In the genomic region with DNA sequence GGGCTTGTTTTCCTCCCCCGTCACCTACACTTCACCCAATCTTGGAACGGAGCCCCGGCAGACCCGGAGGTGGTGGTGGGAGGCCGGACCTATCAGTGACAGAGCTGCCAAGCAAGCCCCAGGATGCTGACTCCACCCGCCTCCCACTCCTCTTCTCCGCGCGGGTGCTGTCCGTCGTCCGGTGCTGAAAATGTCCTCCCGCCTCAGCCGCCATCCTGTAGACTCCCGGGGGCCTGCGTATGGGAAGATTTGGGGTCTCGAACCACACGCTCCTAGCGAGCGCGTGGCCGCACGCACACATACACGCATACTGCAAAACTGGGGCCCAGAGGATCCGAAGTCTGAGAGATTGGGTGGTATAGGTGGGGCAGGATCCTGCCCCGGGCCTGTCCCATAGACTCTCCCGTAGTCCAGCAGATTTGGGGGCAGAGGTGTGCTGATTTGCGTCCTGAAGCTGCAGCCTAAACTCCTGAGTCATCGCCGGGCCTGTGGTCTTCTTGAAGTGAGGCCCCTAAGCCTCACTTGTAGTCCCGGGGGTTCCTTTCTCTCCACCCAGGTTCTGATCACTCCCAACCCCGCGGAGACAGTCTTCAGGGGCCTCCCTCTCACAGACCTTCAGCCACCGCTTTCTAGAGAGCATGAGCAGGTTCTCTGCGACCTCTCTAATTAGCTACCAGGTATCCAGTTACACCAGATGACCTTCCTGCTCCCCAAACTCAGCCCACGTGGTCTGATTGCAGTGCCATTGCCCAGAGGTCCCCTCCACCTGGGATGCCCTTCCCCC, we compare ENCODE assay signal across 8 cellular contexts. TPM values are rescaled to one million over a fixed set of nuclear protein-coding genes. Genes with fewer than 3 reads are reported as not detected.
DNase-seq lines count a peak whose midpoint lies in the region; ATAC-seq, FAIRE-seq and TF ChIP-seq lines count a peak whose summit lies in the region.

No MANE protein-coding gene starts in this region.

- no peak for TF ChIP-seq RAD21 in A549 (conservative IDR thresholded peaks at IDR 0.05 in 1 of 2, IDR thresholded peaks at IDR 0.05 in 1 of 2)

- H3K4me3 ChIP-seq in A549 (peak overlapping the region; percentile 86), SK-N-MC (peak overlapping the region; percentile 84), iPS-15b (ENCODE audit: low read depth, low read length) (peak overlapping the region; percentile 94), spleen (peak overlapping the region; percentile 53 to 96 (median 86))

- 19% methylated on average over 33 of the region's 36 CpGs for WGBS in A549 (ENCODE audit: missing lambda C conversion rate)
- WGBS in spleen, 5 donors = 12 to 21% (median 13%) methylated on average over 26 to 36 of the region's 36 CpGs

- H3K4me1 ChIP-seq in A549 (peaks cover 20% of the 10 kb centered on the region), iPS-15b (ENCODE audit: control insufficient read depth, insufficient read depth, low read length) (no peaks in the 10 kb centered on the region), spleen (peaks cover 18 to 70% (median 42%) of the 10 kb centered on the region in 6 donors)

- POLR2A ChIA-PET in A549 (lab: Yijun Ruan, JAX) = interaction anchor here (0.5 to 1.5 kb wide), 8 partner anchors 9 to 236 kb away, joined by 3 to 10 read pairs (median 4); partner anchors contain the start of genes BRMS1, NPAS4 and RIN1

- H3K36me3 ChIP-seq in SK-N-MC (ENCODE audit: insufficient read depth, low read length) (no peaks in the 10 kb centered on the region; the same call in 1 of the 2 replicates), iPS-15b (ENCODE audit: control insufficient read depth, insufficient read depth, low read length) (peaks cover 12% of the 10 kb centered on the region), spleen (peaks cover 0 to 15% (median 4%) of the 10 kb centered on the region in 6 donors)

- peak overlapping the region; percentile 91 for H3K4me2 ChIP-seq in A549

- TF ChIP-seq CTCF in A549 (IDR thresholded peaks at IDR 0.05) (no peak), spleen (IDR thresholded peaks at IDR 0.05 in 8 of 11, conservative IDR thresholded peaks at IDR 0.05 in 3 of 11) (no peak)

- ATAC-seq in A549 (peak; percentile 41 to 58), GM18861 (IDR thresholded peaks at IDR 0.05; ENCODE audit: unreplicated experiment) (peak; percentile 13), HG03103 (IDR thresholded peaks at IDR 0.05; ENCODE audit: low read depth, unreplicated experiment) (peak; percentile 26)

- H3K27ac ChIP-seq in A549 (peak overlapping the region; percentile 79 to 88), SK-N-MC (peak overlapping the region; percentile 47; the same call in 1 of the 2 replicates), angular gyrus (ENCODE audit: low read depth, low read length) (peak overlapping the region; percentile 100), spleen (peak overlapping the region; percentile 51 to 96 (median 95))

- no peak for FAIRE-seq in A549 (lab: Jason Lieb, UNC)

- no peak for TF ChIP-seq EP300 in A549 (IDR thresholded peaks at IDR 0.05)

- TF ChIP-seq POLR2A in A549 (IDR thresholded peaks at IDR 0.05; ENCODE audit: low read length) (no peak), spleen (IDR thresholded peaks at IDR 0.05) (no peak)

- CTCF ChIA-PET in A549 (lab: Yijun Ruan, JAX) = interaction anchor here (0.6 to 8.3 kb wide), 10 partner anchors 8 to 140 kb away, joined by 3 to 63 read pairs (median 4); partner anchors contain the start of gene RIN1

- DNase-seq in A549 (ENCODE audit: low read depth in 1 of 2, low spot score in 1 of 2) = peak in 1 of 2 experiments; percentile 60
- no peak for DNase-seq in SK-N-MC (ENCODE audit: low read depth, low spot score)
- DNase-seq in spleen = no peak
- DNase-seq in NCI-H1092 (lab: John Stamatoyannopoulos, UW) = no peak

- H3K27me3 ChIP-seq in iPS-15b (ENCODE audit: control insufficient read depth, insufficient read depth, low read length) (peaks cover 24% of the 10 kb centered on the region), spleen (replicated peaks in 1 of 7) (peaks cover 0 to 48% (median 32%) of the 10 kb centered on the region in 7 donors)

- H3K9me3 ChIP-seq in A549 (no peaks in the 10 kb centered on the region), SK-N-MC (ENCODE audit: low read depth, low read length) (no peaks in the 10 kb centered on the region), iPS-15b (ENCODE audit: control insufficient read depth, insufficient read depth, low read length) (no peaks in the 10 kb centered on the region), spleen (no peaks in the 10 kb centered on the region)

- H3K9ac ChIP-seq in SK-N-MC (ENCODE audit: insufficient read length) (peak overlapping the region; percentile 24), iPS-15b (ENCODE audit: low read depth, low read length) (peak overlapping the region; percentile 87)

- intact Hi-C loops in spleen (cut with DNase I; ENCODE audit: low total_unique reads) = no loop called here

TF ChIP-seq in A549, 52 proteins besides CTCF, POLR2A, EP300 and RAD21 (continues in another document):
- no peak for TF ChIP-seq MAZ (IDR thresholded peaks at IDR 0.05; ENCODE audit: borderline replicate concordance, low read depth, low read length)
- TF ChIP-seq MAX (IDR thresholded peaks at IDR 0.05) = 0 out of 2 replicates have a peak, but pooled peaks have one; percentile 9
- TF ChIP-seq FOSB (CRISPR knock-in tag; IDR thresholded peaks at IDR 0.05) = no peak
- no peak for TF ChIP-seq NFE2L2 (conservative IDR thresholded peaks at IDR 0.05; ENCODE audit: low read length)
- TF ChIP-seq BHLHE40 (IDR thresholded peaks at IDR 0.05; ENCODE audit: low read depth, low read length) = no peak
- TF ChIP-seq CHD2 (IDR thresholded peaks at IDR 0.05; ENCODE audit: low read length, partially characterized antibody) = no peak
- TF ChIP-seq MAFK (IDR thresholded peaks at IDR 0.05; ENCODE audit: partially characterized antibody) = no peak
- TF ChIP-seq CHD4 (IDR thresholded peaks at IDR 0.05; ENCODE audit: borderline replicate concordance) = no peak
- TF ChIP-seq TFCP2L1 (CRISPR knock-in tag; IDR thresholded peaks at IDR 0.05) = 0 out of 2 replicates have a peak, but pooled peaks have one; percentile 31
- TF ChIP-seq ZNF302 (CRISPR knock-in tag; IDR thresholded peaks at IDR 0.05) = no peak
- TF ChIP-seq NPAS2 (CRISPR knock-in tag; IDR thresholded peaks at IDR 0.05; ENCODE audit: borderline replicate concordance) = no peak
- no peak for TF ChIP-seq ZFP36 (IDR thresholded peaks at IDR 0.05; ENCODE audit: borderline replicate concordance, partially characterized antibody)
- no peak for TF ChIP-seq MYC (IDR thresholded peaks at IDR 0.05; ENCODE audit: borderline replicate concordance, low read length)
- TF ChIP-seq EHMT2 (IDR thresholded peaks at IDR 0.05; ENCODE audit: low read depth) = peak; percentile 91
- no peak for TF ChIP-seq POLR2AphosphoS2 (conservative IDR thresholded peaks at IDR 0.05; ENCODE audit: low read length)
- TF ChIP-seq GATA3 (IDR thresholded peaks at IDR 0.05; ENCODE audit: borderline replicate concordance) = 0 out of 2 replicates have a peak, but pooled peaks have one; percentile 5
- TF ChIP-seq EHF (CRISPR knock-in tag; IDR thresholded peaks at IDR 0.05) = no peak

RNA-seq across cellular contexts. Expression of gene YIF1A, which starts 0.8 kb away (rescaled TPM):
- polyA plus RNA-seq in A549 (2011; rRNA removed) (99.7 and 132 TPM in 2 replicates), A549 (2017; fragmentation: RNase III; extraction: RNeasy Plus Mini Kit Qiagen cat#74134 plus additional on column Dnase treatment) (79.7 to 91.3 TPM (median 82.0 TPM) in 3 replicates), spleen (10 to 100 TPM; 48.3 to 60.1 (median 49.3) TPM)
- polyA plus RNA-seq in A549 (2012; cell fraction: cytosol; rRNA removed) = 206 and 244 TPM in 2 replicates
- polyA plus RNA-seq in A549 (2012; cell fraction: nucleus; rRNA removed) = 215 and 261 TPM in 2 replicates
- polyA minus RNA-seq in A549 (2011; rRNA and poly(A)+ RNA removed) = 167 and 194 TPM in 2 replicates
- total RNA-seq in spleen = 10 to 100 TPM; 34.7 to 50.4 (median 40.4) TPM

RNA-seq across cellular contexts. Expression of gene TMEM151A, which starts 2.0 kb away (rescaled TPM):
- polyA plus RNA-seq in A549 (2011; rRNA removed) = 0.44 and 0.62 TPM in 2 replicates
- 0.91 and 1.8 TPM in 2 replicates for polyA plus RNA-seq in A549 (2012; cell fraction: cytosol; rRNA removed)
- 1.8 and 2.3 TPM in 2 replicates for polyA plus RNA-seq in A549 (2012; cell fraction: nucleus; rRNA removed)
- 1.3 to 1.8 TPM (median 1.6 TPM) in 3 replicates for polyA plus RNA-seq in A549 (2017; fragmentation: RNase III; extraction: RNeasy Plus Mini Kit Qiagen cat#74134 plus additional on column Dnase treatment)
- polyA minus RNA-seq in A549 (2011; rRNA and poly(A)+ RNA removed) = 0.79 and 0.92 TPM in 2 replicates
- total RNA-seq in spleen = under 1 TPM in 1 of 7 donors, not detected in 6; 0.34 TPM
- polyA plus RNA-seq in spleen = under 1 TPM in 2 of 3 donors, not detected in 1; 0.02 TPM

RNA-seq across cellular contexts. Expression of gene CNIH2, which starts 11.8 kb away (rescaled TPM):
- polyA plus RNA-seq in A549 (2011; rRNA removed) = 0.95 and 0.98 TPM in 2 replicates
- polyA plus RNA-seq in A549 (2012; cell fraction: cytosol; rRNA removed) = 2.2 and 2.3 TPM in 2 replicates
- 3.6 and 4.4 TPM in 2 replicates for polyA plus RNA-seq in A549 (2012; cell fraction: nucleus; rRNA removed)
- polyA plus RNA-seq in A549 (2017; fragmentation: RNase III; extraction: RNeasy Plus Mini Kit Qiagen cat#74134 plus additional on column Dnase treatment) = 1.1 to 1.5 TPM (median 1.3 TPM) in 3 replicates
- polyA minus RNA-seq in A549 (2011; rRNA and poly(A)+ RNA removed) = 0.34 TPM in 1 of 2 replicates, not detected in the other
- total RNA-seq in spleen = 1 to 10 TPM in 3 of 7 donors, under 1 TPM in 2, not detected in 2; 0.40 to 1.9 (median 1.3) TPM
- polyA plus RNA-seq in spleen = under 1 TPM; 0.20 to 0.57 (median 0.26) TPM

RNA-seq across cellular contexts. Expression of gene RAB1B, which starts 21.3 kb away (rescaled TPM):
- 87.8 and 104 TPM in 2 replicates for polyA plus RNA-seq in A549 (2011; rRNA removed)
- 156 and 206 TPM in 2 replicates for polyA plus RNA-seq in A549 (2012; cell fraction: cytosol; rRNA removed)
- polyA plus RNA-seq in A549 (2012; cell fraction: nucleus; rRNA removed) = 141 and 147 TPM in 2 replicates
- polyA plus RNA-seq in A549 (2017; fragmentation: RNase III; extraction: RNeasy Plus Mini Kit Qiagen cat#74134 plus additional on column Dnase treatment) = 141 to 149 TPM (median 147 TPM) in 3 replicates
- polyA minus RNA-seq in A549 (2011; rRNA and poly(A)+ RNA removed) = 147 and 157 TPM in 2 replicates
- total RNA-seq in spleen = 100 to 1,000 TPM; 101 to 130 (median 123) TPM
- polyA plus RNA-seq in spleen = 100 to 1,000 TPM in 1 of 3 donors, 10 to 100 TPM in 2; 66.8 to 150 (median 77.0) TPM

RNA-seq across cellular contexts. Expression of gene CD248, which starts 27.1 kb away (rescaled TPM):
- 0.03 TPM in 1 of 2 replicates, not detected in the other for polyA plus RNA-seq in A549 (2011; rRNA removed)
- 0.03 TPM in 1 of 2 replicates, not detected in the other for polyA plus RNA-seq in A549 (2012; cell fraction: cytosol; rRNA removed)
- polyA plus RNA-seq in A549 (2012; cell fraction: nucleus; rRNA removed) = not detected in 2 replicates
- polyA plus RNA-seq in A549 (2017; fragmentation: RNase III; extraction: RNeasy Plus Mini Kit Qiagen cat#74134 plus additional on column Dnase treatment) = not detected in 3 replicates
- polyA minus RNA-seq in A549 (2011; rRNA and poly(A)+ RNA removed) = 0.15 TPM in 1 of 2 replicates, not detected in the other
- total RNA-seq in spleen = 10 to 100 TPM in 2 of 7 donors, 1 to 10 TPM in 5; 4.7 to 15.7 (median 6.5) TPM
- 1 to 10 TPM; 1.7 to 2.7 (median 2.0) TPM for polyA plus RNA-seq in spleen

Comparison
In these comparisons a context has a peak if more than half of its experiments do, and no peak if none do; other contexts are left out.
1. H3K27ac ChIP-seq: peak in every context shown above with its lines; median percentile 100 in angular gyrus; 95 in spleen; 84 in A549; 47 in SK-N-MC.